ENCODE assay signal across 12 cellular contexts in genomic region chr1:1431006-1431844, GRCh38. TPM values are rescaled to one million over a fixed set of nuclear protein-coding genes. Genes with fewer than 3 reads are reported as not detected.
DNase-seq lines count a peak whose midpoint lies in the region; ATAC-seq, FAIRE-seq and TF ChIP-seq lines count a peak whose summit lies in the region.
"Had no signal": no experiment of that assay in that cellular context is flagged by ENCODE, and none has a peak within 500 bp of the region (broad histone marks: within the 10 kb centered on the region; RNA-seq: fewer than 3 reads in every experiment).

No MANE protein-coding gene starts in this region.

- H3K36me3 Mint-ChIP-seq in progenitor cell of endocrine pancreas (ENCODE audit: insufficient read depth), result no peaks in the 10 kb centered on the region

- DNase-seq in A549 (ENCODE audit: low read depth in 1 of 2, low spot score in 1 of 2) (no peak), RWPE2 (ENCODE audit: low spot score) (no peak), left ventricle myocardium superior (peak; percentile 49), progenitor cell of endocrine pancreas (ENCODE audit: low spot score, unreplicated experiment) (no peak), HK-2 (ENCODE audit: unreplicated experiment) (no peak), dermis blood vessel endothelial cell (no peak)
- DNase-seq: activated effector memory CD4-positive, alpha-beta T cell treated with anti-CD3 and anti-CD28 coated beads, Interleukin-2, amount 50 U/mL, for 16 hours; NCI-H69 had no signal

- no peak for TF ChIP-seq EP300 in A549 (IDR thresholded peaks at IDR 0.05)

- intact Hi-C loops in left ventricle myocardium superior (cut with micrococcal nuclease), result no loop called here

- ATAC-seq in A549 (no peak), RWPE2 (ENCODE audit: low read depth) (no peak), left ventricle myocardium superior (no peak), GM21515 (IDR thresholded peaks at IDR 0.05; ENCODE audit: unreplicated experiment) (no peak), GM21528 (IDR thresholded peaks at IDR 0.05; ENCODE audit: low FRiP score, unreplicated experiment) (no peak)

- no peaks in the 10 kb centered on the region for H3K27me3 ChIP-seq in RWPE2 (ENCODE audit: insufficient read depth, poor library complexity, severe bottlenecking)

- no peak overlapping the region for H3K4me3 ChIP-seq in A549
- H3K4me3 ChIP-seq in RWPE2 (ENCODE audit: severe bottlenecking), result no peak overlapping the region

- no peaks in the 10 kb centered on the region for H3K9me3 Mint-ChIP-seq in progenitor cell of endocrine pancreas (ENCODE audit: low read depth)

- CTCF ChIA-PET in A549 (lab: Yijun Ruan, JAX), result interaction anchor here (0.6 to 4.2 kb wide), 4 partner anchors 11 to 74 kb away, joined by 3 to 16 read pairs (median 4); no protein-coding TSS in a partner anchor

- H3K27me3 Mint-ChIP-seq in progenitor cell of endocrine pancreas, result peaks cover 3% of the 10 kb centered on the region

- H3K4me1 ChIP-seq in A549 (peaks cover 45% of the 10 kb centered on the region), RWPE2 (ENCODE audit: insufficient read depth, poor library complexity, severe bottlenecking) (peaks cover 9% of the 10 kb centered on the region)

- FAIRE-seq in A549 (lab: Jason Lieb, UNC), result no peak
- FAIRE-seq: endometrium had no signal

- H3K27ac Mint-ChIP-seq in progenitor cell of endocrine pancreas, result peak overlapping the region; percentile 77

- H3K4me2 ChIP-seq in A549, result no peak overlapping the region; the same call in 2 of the 3 replicates
- H3K4me2 ChIP-seq: KMS-11 had no signal

- H3K9me3 ChIP-seq in A549, result no peaks in the 10 kb centered on the region
- no peaks in the 10 kb centered on the region for H3K9me3 ChIP-seq in RWPE2 (ENCODE audit: severe bottlenecking)

- H3K27ac ChIP-seq in A549 (peak overlapping the region; percentile 27 to 76; a peak in 3 of 6 replicates), RWPE2 (ENCODE audit: poor library complexity, severe bottlenecking) (peak overlapping the region; percentile 14)
- H3K27ac ChIP-seq: KMS-11 had no signal

- no peak for TF ChIP-seq POLR2A in A549 (IDR thresholded peaks at IDR 0.05; ENCODE audit: low read length)

- peaks cover 20% of the 10 kb centered on the region for H3K4me1 Mint-ChIP-seq in progenitor cell of endocrine pancreas (ENCODE audit: low read depth)

- H3K4me3 Mint-ChIP-seq in progenitor cell of endocrine pancreas (ENCODE audit: low read depth), result no peak overlapping the region

- TF ChIP-seq CTCF in A549 (IDR thresholded peaks at IDR 0.05) (no peak), RWPE2 (IDR thresholded peaks at IDR 0.05; ENCODE audit: poor library complexity, severe bottlenecking) (no peak), progenitor cell of endocrine pancreas (IDR thresholded peaks at IDR 0.05; ENCODE audit: unreplicated experiment) (no peak)

- H3K36me3 ChIP-seq in RWPE2 (ENCODE audit: low read depth), result no peaks in the 10 kb centered on the region

- POLR2A ChIA-PET in A549 (lab: Yijun Ruan, JAX), result interaction anchor here (1.0 kb wide), 1 partner anchor 31 kb away, joined by 3 read pairs; no protein-coding TSS in a partner anchor

- TF ChIP-seq RAD21 in A549 (conservative IDR thresholded peaks at IDR 0.05 in 1 of 2, IDR thresholded peaks at IDR 0.05 in 1 of 2), result no peak

- 91% methylated on average over 5 of the region's 18 CpGs for WGBS in A549 (ENCODE audit: missing lambda C conversion rate)

TF ChIP-seq in A549, 52 proteins besides CTCF, POLR2A, EP300 and RAD21 (continues in another document):
- no peak for TF ChIP-seq GATA3 (IDR thresholded peaks at IDR 0.05; ENCODE audit: borderline replicate concordance)
- no peak for TF ChIP-seq MYC (IDR thresholded peaks at IDR 0.05; ENCODE audit: borderline replicate concordance, low read length)
- TF ChIP-seq RCOR1 (IDR thresholded peaks at IDR 0.05; ENCODE audit: low read depth, low read length), result no peak
- TF ChIP-seq FOSL2 (IDR thresholded peaks at IDR 0.05), result no peak
- no peak for TF ChIP-seq FOSL2 (CRISPR knock-in tag; IDR thresholded peaks at IDR 0.05)
- no peak for TF ChIP-seq TFCP2L1 (CRISPR knock-in tag; IDR thresholded peaks at IDR 0.05)
- TF ChIP-seq MAFK (IDR thresholded peaks at IDR 0.05; ENCODE audit: partially characterized antibody), result no peak
- TF ChIP-seq, protein P1, sequence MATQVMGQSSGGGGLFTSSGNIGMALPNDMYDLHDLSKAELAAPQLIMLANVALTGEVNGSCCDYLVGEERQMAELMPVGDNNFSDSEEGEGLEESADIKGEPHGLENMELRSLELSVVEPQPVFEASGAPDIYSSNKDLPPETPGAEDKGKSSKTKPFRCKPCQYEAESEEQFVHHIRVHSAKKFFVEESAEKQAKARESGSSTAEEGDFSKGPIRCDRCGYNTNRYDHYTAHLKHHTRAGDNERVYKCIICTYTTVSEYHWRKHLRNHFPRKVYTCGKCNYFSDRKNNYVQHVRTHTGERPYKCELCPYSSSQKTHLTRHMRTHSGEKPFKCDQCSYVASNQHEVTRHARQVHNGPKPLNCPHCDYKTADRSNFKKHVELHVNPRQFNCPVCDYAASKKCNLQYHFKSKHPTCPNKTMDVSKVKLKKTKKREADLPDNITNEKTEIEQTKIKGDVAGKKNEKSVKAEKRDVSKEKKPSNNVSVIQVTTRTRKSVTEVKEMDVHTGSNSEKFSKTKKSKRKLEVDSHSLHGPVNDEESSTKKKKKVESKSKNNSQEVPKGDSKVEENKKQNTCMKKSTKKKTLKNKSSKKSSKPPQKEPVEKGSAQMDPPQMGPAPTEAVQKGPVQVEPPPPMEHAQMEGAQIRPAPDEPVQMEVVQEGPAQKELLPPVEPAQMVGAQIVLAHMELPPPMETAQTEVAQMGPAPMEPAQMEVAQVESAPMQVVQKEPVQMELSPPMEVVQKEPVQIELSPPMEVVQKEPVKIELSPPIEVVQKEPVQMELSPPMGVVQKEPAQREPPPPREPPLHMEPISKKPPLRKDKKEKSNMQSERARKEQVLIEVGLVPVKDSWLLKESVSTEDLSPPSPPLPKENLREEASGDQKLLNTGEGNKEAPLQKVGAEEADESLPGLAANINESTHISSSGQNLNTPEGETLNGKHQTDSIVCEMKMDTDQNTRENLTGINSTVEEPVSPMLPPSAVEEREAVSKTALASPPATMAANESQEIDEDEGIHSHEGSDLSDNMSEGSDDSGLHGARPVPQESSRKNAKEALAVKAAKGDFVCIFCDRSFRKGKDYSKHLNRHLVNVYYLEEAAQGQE (IDR thresholded peaks at IDR 0.05), result no peak
- no peak for TF ChIP-seq HOXB13 (CRISPR knock-in tag; IDR thresholded peaks at IDR 0.05; ENCODE audit: low read depth)
- TF ChIP-seq MAX (IDR thresholded peaks at IDR 0.05), result no peak
- no peak for TF ChIP-seq TP53 (CRISPR knock-in tag; IDR thresholded peaks at IDR 0.05)
- TF ChIP-seq NR3C1 (IDR thresholded peaks at IDR 0.05), result no peak
- TF ChIP-seq HOXB5 (CRISPR knock-in tag; IDR thresholded peaks at IDR 0.05), result no peak
- TF ChIP-seq JUNB (IDR thresholded peaks at IDR 0.05), result no peak

RNA-seq across cellular contexts. Expression of gene VWA1, which starts 4.3 kb away (rescaled TPM):
- polyA plus RNA-seq in A549 (2011; rRNA removed), result 3.7 and 4.0 TPM in 2 replicates
- polyA plus RNA-seq in A549 (2012; cell fraction: cytosol; rRNA removed), result 8.6 and 13.7 TPM in 2 replicates
- 17.7 and 31.1 TPM in 2 replicates for polyA plus RNA-seq in A549 (2012; cell fraction: nucleus; rRNA removed)
- polyA plus RNA-seq in A549 (2017; fragmentation: RNase III; extraction: RNeasy Plus Mini Kit Qiagen cat#74134 plus additional on column Dnase treatment), result 4.2 to 5.3 TPM (median 4.8 TPM) in 3 replicates
- polyA minus RNA-seq in A549 (2011; rRNA and poly(A)+ RNA removed), result 1.2 and 1.3 TPM in 2 replicates
- total RNA-seq in left ventricle myocardium superior, result 13.5 TPM
- 29.7 and 36.8 TPM in 2 replicates for total RNA-seq in progenitor cell of endocrine pancreas
- total RNA-seq in dermis blood vessel endothelial cell, result 12.7 and 45.3 TPM in 2 replicates

RNA-seq across cellular contexts. Expression of gene ANKRD65, which starts 10.1 kb away (rescaled TPM):
- polyA plus RNA-seq in A549 (2011; rRNA removed) (not detected in 2 replicates), A549 (2017; fragmentation: RNase III; extraction: RNeasy Plus Mini Kit Qiagen cat#74134 plus additional on column Dnase treatment) (0.05 TPM in 1 of 3 replicates, not detected in the others)
- 0.07 and 0.12 TPM in 2 replicates for polyA plus RNA-seq in A549 (2012; cell fraction: cytosol; rRNA removed)
- polyA plus RNA-seq in A549 (2012; cell fraction: nucleus; rRNA removed), result 0.05 TPM in 1 of 2 replicates, not detected in the other
- polyA minus RNA-seq in A549 (2011; rRNA and poly(A)+ RNA removed), result not detected in 2 replicates
- total RNA-seq in left ventricle myocardium superior (2.1 TPM), progenitor cell of endocrine pancreas (15.1 and 18.1 TPM in 2 replicates), dermis blood vessel endothelial cell (0.28 and 0.51 TPM in 2 replicates)

RNA-seq across cellular contexts. Expression of gene ATAD3C, which starts 18.3 kb away (rescaled TPM):
- polyA plus RNA-seq in A549 (2011; rRNA removed), result not detected in 2 replicates
- polyA plus RNA-seq in A549 (2012; cell fraction: cytosol; rRNA removed), result not detected in 2 replicates
- not detected in 2 replicates for polyA plus RNA-seq in A549 (2012; cell fraction: nucleus; rRNA removed)
- not detected in 3 replicates for polyA plus RNA-seq in A549 (2017; fragmentation: RNase III; extraction: RNeasy Plus Mini Kit Qiagen cat#74134 plus additional on column Dnase treatment)
- not detected in 2 replicates for polyA minus RNA-seq in A549 (2011; rRNA and poly(A)+ RNA removed)
- 1.9 TPM for total RNA-seq in left ventricle myocardium superior
- total RNA-seq in progenitor cell of endocrine pancreas, result 1.6 and 1.9 TPM in 2 replicates
- 0.17 and 1.5 TPM in 2 replicates for total RNA-seq in dermis blood vessel endothelial cell

RNA-seq across cellular contexts. Expression of gene MRPL20, which starts 24.1 kb away (rescaled TPM):
- polyA plus RNA-seq in A549 (2011; rRNA removed) (146 and 163 TPM in 2 replicates), A549 (2017; fragmentation: RNase III; extraction: RNeasy Plus Mini Kit Qiagen cat#74134 plus additional on column Dnase treatment) (151 to 164 TPM (median 158 TPM) in 3 replicates)
- polyA plus RNA-seq in A549 (2012; cell fraction: cytosol; rRNA removed), result 151 and 186 TPM in 2 replicates
- 78.1 and 104 TPM in 2 replicates for polyA plus RNA-seq in A549 (2012; cell fraction: nucleus; rRNA removed)
- 50.5 and 55.7 TPM in 2 replicates for polyA minus RNA-seq in A549 (2011; rRNA and poly(A)+ RNA removed)
- total RNA-seq in left ventricle myocardium superior (155 TPM), progenitor cell of endocrine pancreas (104 and 109 TPM in 2 replicates), dermis blood vessel endothelial cell (98.2 and 102 TPM in 2 replicates)

RNA-seq across cellular contexts. Expression of gene CCNL2, which starts 32.1 kb away (rescaled TPM):
- polyA plus RNA-seq in A549 (2011; rRNA removed) (111 TPM in 2 replicates), A549 (2017; fragmentation: RNase III; extraction: RNeasy Plus Mini Kit Qiagen cat#74134 plus additional on column Dnase treatment) (80.3 to 93.3 TPM (median 85.5 TPM) in 3 replicates)
- polyA plus RNA-seq in A549 (2012; cell fraction: cytosol; rRNA removed), result 63.8 and 64.7 TPM in 2 replicates
- polyA plus RNA-seq in A549 (2012; cell fraction: nucleus; rRNA removed), result 470 and 556 TPM in 2 replicates
- polyA minus RNA-seq in A549 (2011; rRNA and poly(A)+ RNA removed), result 32.8 and 37.7 TPM in 2 replicates
- total RNA-seq in left ventricle myocardium superior (61.0 TPM), progenitor cell of endocrine pancreas (381 and 386 TPM in 2 replicates), dermis blood vessel endothelial cell (71.1 and 183 TPM in 2 replicates)
